Comparison of ENCODE assay signal across 27 cellular contexts in the genomic region with DNA sequence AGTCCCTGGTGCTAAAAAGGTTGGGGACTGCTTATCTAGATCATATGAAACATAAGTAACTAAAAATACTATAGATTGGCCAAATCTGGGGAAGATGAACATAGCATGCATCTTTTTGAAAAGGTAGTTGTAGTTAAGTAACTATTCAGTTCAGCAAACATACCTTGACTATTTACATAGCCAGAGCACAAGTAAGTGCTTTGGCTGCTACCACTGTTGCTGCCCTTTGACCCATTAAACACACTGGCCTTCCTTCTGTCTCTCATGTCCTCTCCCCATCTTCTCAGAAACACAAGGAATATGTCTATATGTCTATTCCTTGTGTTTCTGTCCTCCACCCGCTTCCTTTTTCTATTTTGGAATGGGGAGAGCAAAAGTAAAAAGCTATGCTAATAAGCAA.
DNase-seq lines count a peak whose midpoint lies in the region; ATAC-seq, FAIRE-seq and TF ChIP-seq lines count a peak whose summit lies in the region.
"Had no signal": no experiment of that assay in that cellular context is flagged by ENCODE, and none has a peak within 500 bp of the region (broad histone marks: within the 10 kb centered on the region; RNA-seq: fewer than 3 reads in every experiment).

No MANE protein-coding gene starts in this region.

- peak overlapping the region; percentile 39 for H3K27ac Mint-ChIP-seq in nephron progenitor cell
- H3K27ac Mint-ChIP-seq: B cell; CD14-positive monocyte; CD4-positive, alpha-beta memory T cell had no signal

- 95% methylated on average over 1 of the region's 1 CpG for WGBS in HepG2 (ENCODE audit: low lambda C conversion rate)

- peaks cover 7% of the 10 kb centered on the region for H3K27me3 Mint-ChIP-seq in nephron progenitor cell (ENCODE audit: low read depth, poor library complexity)
- H3K27me3 Mint-ChIP-seq: B cell; CD4-positive, alpha-beta memory T cell; CD4-positive, CD25-positive, alpha-beta regulatory T cell; CD8-positive, alpha-beta memory T cell had no signal

- H3K36me3 ChIP-seq in HepG2 (replicated peaks in 1 of 2; ENCODE audit: control insufficient read depth in 1 of 2, insufficient read depth in 2 of 2, low read length in 2 of 2) = no peaks in the 10 kb centered on the region
- H3K36me3 ChIP-seq: BLaER1 had no signal

- TF ChIP-seq EP300 in HepG2 (IDR thresholded peaks at IDR 0.05; ENCODE audit: low read depth in 2 of 2, low read length in 2 of 2) (no peak), HepG2 (CRISPR knock-in tag; IDR thresholded peaks at IDR 0.05; ENCODE audit: borderline replicate concordance) (no peak)

- in situ Hi-C loops in HepG2 (cut with HindIII; ENCODE audit: extremely low pct_ligation_motif_present, low pct_unique_long_range_greater_than_20kb) = no loop called here

- no peaks in the 10 kb centered on the region for H4K20me1 ChIP-seq in HepG2 (ENCODE audit: insufficient read depth, low read length)
- H4K20me1 ChIP-seq: BLaER1 had no signal

- no TSS peak for BruUV-seq in HepG2 (replicated peaks; lab: Mats Ljungman, UMichigan)

- no peak overlapping the region for H2AFZ ChIP-seq in HepG2 (ENCODE audit: low read length)

- no peak overlapping the region for H3K4me3 ChIP-seq in HepG2 (replicated peaks in 1 of 3; ENCODE audit: insufficient read depth in 1 of 3, low read depth in 2 of 3, low read length in 3 of 3)
- H3K4me3 ChIP-seq: A549, BLaER1, GM12878 had no signal

- no peak for DNase-seq in left lobe of liver (ENCODE audit: low spot score)
- peak; percentile 16 for DNase-seq in HepG2 (ENCODE audit: low spot score)
- no peak for DNase-seq in nephron progenitor cell
- no peak for DNase-seq in NCI-H526 (lab: John Stamatoyannopoulos, UW)
- DNase-seq in stimulated activated CD4-positive, alpha-beta T cell treated with anti-CD3 and anti-CD28 coated beads, Interleukin-4, amount 100 ng/mL, for 4 hours = no peak
- DNase-seq in NCI-H748 (lab: John Stamatoyannopoulos, UW; ENCODE audit: unreplicated experiment) = no peak
- DNase-seq: AML-193; C1 segment of cervical spinal cord; CD4-positive, alpha-beta memory T cell; CD4-positive, CD25-positive, alpha-beta regulatory T cell; CD8-positive, alpha-beta memory T cell; COR-L47; DMS 273 treated with DMSO at 0.1 percent for 48 hours; DMS153; DMS53; DMS79; DND-41; EL; GDM1 had no signal

- TF ChIP-seq RAD21 in HepG2 (CRISPR knock-in tag; IDR thresholded peaks at IDR 0.05) = no peak

- H3K4me3 Mint-ChIP-seq in nephron progenitor cell = no peak overlapping the region
- H3K4me3 Mint-ChIP-seq: B cell; CD14-positive monocyte; CD4-positive, alpha-beta memory T cell; CD4-positive, CD25-positive, alpha-beta regulatory T cell; CD8-positive, alpha-beta memory T cell had no signal

- no peak for FAIRE-seq in HepG2 (lab: Jason Lieb, UNC)
- FAIRE-seq: A549, GM12878, GM12892, GM18507 had no signal

- no peaks in the 10 kb centered on the region for H3K9me3 ChIP-seq in HepG2 (ENCODE audit: low read length)
- H3K9me3 ChIP-seq: A549, BLaER1 had no signal

- intact Hi-C loops in HepG2 (cut with micrococcal nuclease; ENCODE audit: unreplicated experiment) = no loop called here

- no peak for TF ChIP-seq POLR2A in HepG2 (IDR thresholded peaks at IDR 0.05; ENCODE audit: insufficient read depth in 1 of 2, low read depth in 2 of 2, low read length in 2 of 2)

- no peaks in the 10 kb centered on the region for H3K27me3 ChIP-seq in HepG2 (ENCODE audit: control insufficient read depth in 1 of 2, insufficient read depth in 2 of 2, low read length in 2 of 2)
- H3K27me3 ChIP-seq: BLaER1 had no signal

- peaks cover 33% of the 10 kb centered on the region for H3K36me3 Mint-ChIP-seq in nephron progenitor cell (ENCODE audit: low read depth)

- no peak for TF ChIP-seq CTCF in HepG2 (CRISPR knock-in tag; IDR thresholded peaks at IDR 0.05)
- no peak for TF ChIP-seq CTCF in nephron progenitor cell (IDR thresholded peaks at IDR 0.05)

- peaks cover 9% of the 10 kb centered on the region for H3K9me3 Mint-ChIP-seq in nephron progenitor cell

- no peaks in the 10 kb centered on the region for H3K79me2 ChIP-seq in HepG2 (ENCODE audit: insufficient read depth, low read length)

- H3K9ac ChIP-seq in HepG2 (ENCODE audit: insufficient read depth, low read depth, low read length) = no peak overlapping the region
- H3K9ac ChIP-seq: BLaER1 had no signal

- CTCF ChIA-PET in HepG2 (lab: Yijun Ruan, JAX; ENCODE audit: low intra/inter-chr PET ratio, low total read pairs) = no interaction called here

- H3K4me1 Mint-ChIP-seq in nephron progenitor cell = peaks cover 43% of the 10 kb centered on the region
- H3K4me1 Mint-ChIP-seq: CD4-positive, alpha-beta memory T cell had no signal

- H3K4me2 ChIP-seq in HepG2 (ENCODE audit: low read depth, low read length) = no peak overlapping the region
- H3K4me2 ChIP-seq: A549, BLaER1 had no signal

- no peak overlapping the region for H3K27ac ChIP-seq in HepG2 (ENCODE audit: extremely low read length, insufficient read depth, low read length)
- H3K27ac ChIP-seq: 22Rv1, A549, BLaER1 had no signal

- ATAC-seq in left lobe of liver (peak; percentile 61), HepG2 (peak; percentile 52; the same call in 2 of the 3 replicates)
- ATAC-seq: A549, GM12878 had no signal

- peaks cover 26% of the 10 kb centered on the region for H3K4me1 ChIP-seq in HepG2 (ENCODE audit: insufficient read depth, low read length)
- H3K4me1 ChIP-seq: A549, BLaER1 had no signal

- POLR2A ChIA-PET in HepG2 (lab: Yijun Ruan, JAX) = no interaction called here

TF ChIP-seq in HepG2, 621 proteins besides CTCF, POLR2A, EP300 and RAD21:
- TF ChIP-seq RXRB (CRISPR knock-in tag; IDR thresholded peaks at IDR 0.05; ENCODE audit: borderline replicate concordance) (peak; percentile 63; the same call in 1 of the 2 replicates), FOXO1 (CRISPR knock-in tag; IDR thresholded peaks at IDR 0.05) (no peak), RARA (CRISPR knock-in tag; IDR thresholded peaks at IDR 0.05) (0 out of 2 replicates have a peak, but pooled peaks have one; percentile 13), NR2F6 (IDR thresholded peaks at IDR 0.05) (peak; percentile 40; the same call in 1 of the 2 replicates), NR2F6 (CRISPR knock-in tag; IDR thresholded peaks at IDR 0.05) (peak; percentile 57; the same call in 1 of the 2 replicates), PPARG (CRISPR knock-in tag; conservative IDR thresholded peaks at IDR 0.05) (peak; percentile 79), SOX13 (IDR thresholded peaks at IDR 0.05) (no peak), SOX13 (CRISPR knock-in tag; conservative IDR thresholded peaks at IDR 0.05 in 1 of 2, IDR thresholded peaks at IDR 0.05 in 1 of 2) (0 out of 4 replicates have a peak, but pooled peaks of 1 of the 2 experiments have one; percentile 15)
- TF ChIP-seq, protein P1, sequence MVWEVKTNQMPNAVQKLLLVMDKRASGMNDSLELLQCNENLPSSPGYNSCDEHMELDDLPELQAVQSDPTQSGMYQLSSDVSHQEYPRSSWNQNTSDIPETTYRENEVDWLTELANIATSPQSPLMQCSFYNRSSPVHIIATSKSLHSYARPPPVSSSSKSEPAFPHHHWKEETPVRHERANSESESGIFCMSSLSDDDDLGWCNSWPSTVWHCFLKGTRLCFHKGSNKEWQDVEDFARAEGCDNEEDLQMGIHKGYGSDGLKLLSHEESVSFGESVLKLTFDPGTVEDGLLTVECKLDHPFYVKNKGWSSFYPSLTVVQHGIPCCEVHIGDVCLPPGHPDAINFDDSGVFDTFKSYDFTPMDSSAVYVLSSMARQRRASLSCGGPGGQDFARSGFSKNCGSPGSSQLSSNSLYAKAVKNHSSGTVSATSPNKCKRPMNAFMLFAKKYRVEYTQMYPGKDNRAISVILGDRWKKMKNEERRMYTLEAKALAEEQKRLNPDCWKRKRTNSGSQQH (CRISPR knock-in tag; IDR thresholded peaks at IDR 0.05; ENCODE audit: low read depth) = no peak
- TF ChIP-seq, protein P2, sequence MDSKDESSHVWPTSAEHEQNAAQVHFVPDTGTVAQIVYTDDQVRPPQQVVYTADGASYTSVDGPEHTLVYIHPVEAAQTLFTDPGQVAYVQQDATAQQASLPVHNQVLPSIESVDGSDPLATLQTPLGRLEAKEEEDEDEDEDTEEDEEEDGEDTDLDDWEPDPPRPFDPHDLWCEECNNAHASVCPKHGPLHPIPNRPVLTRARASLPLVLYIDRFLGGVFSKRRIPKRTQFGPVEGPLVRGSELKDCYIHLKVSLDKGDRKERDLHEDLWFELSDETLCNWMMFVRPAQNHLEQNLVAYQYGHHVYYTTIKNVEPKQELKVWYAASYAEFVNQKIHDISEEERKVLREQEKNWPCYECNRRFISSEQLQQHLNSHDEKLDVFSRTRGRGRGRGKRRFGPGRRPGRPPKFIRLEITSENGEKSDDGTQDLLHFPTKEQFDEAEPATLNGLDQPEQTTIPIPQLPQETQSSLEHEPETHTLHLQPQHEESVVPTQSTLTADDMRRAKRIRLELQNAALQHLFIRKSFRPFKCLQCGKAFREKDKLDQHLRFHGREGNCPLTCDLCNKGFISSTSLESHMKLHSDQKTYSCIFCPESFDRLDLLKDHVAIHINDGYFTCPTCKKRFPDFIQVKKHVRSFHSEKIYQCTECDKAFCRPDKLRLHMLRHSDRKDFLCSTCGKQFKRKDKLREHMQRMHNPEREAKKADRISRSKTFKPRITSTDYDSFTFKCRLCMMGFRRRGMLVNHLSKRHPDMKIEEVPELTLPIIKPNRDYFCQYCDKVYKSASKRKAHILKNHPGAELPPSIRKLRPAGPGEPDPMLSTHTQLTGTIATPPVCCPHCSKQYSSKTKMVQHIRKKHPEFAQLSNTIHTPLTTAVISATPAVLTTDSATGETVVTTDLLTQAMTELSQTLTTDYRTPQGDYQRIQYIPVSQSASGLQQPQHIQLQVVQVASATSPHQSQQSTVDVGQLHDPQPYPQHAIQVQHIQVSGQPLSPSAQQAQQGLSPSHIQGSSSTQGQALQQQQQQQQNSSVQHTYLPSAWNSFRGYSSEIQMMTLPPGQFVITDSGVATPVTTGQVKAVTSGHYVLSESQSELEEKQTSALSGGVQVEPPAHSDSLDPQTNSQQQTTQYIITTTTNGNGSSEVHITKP (CRISPR knock-in tag; IDR thresholded peaks at IDR 0.05; ENCODE audit: low read depth) = peak; percentile 21; the same call in 1 of the 2 replicates
